7 cellular contexts compared by ENCODE assay signal in the genomic region with DNA sequence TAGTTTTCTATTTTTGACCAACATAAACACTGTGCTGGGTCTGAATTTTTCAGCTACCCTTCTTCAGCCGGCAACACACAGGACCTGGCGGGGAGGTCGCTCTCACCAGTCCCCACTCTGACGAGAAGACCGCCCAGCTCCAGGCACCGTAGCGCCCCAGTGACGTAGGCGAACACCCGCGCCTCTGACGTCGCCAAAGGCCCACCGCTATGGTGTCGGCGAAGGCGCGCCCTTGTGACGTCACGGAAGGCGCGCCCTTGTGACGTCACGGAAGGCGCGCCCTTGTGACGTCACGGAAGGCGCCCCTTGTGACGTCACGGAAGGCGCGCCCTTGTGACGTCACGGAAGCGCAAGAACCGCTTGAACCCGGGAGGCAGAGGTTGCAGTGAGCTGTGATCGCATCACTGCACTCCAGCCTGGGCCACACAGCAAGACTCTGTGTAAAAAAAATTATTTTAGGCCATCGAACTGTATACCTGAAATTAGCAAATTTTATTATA.
A peak's percentile ranks its signal among the peaks of the same experiment; 100 is the strongest.
DNase-seq lines count a peak whose midpoint lies in the region; ATAC-seq, FAIRE-seq and TF ChIP-seq lines count a peak whose summit lies in the region.
"Not testable (repeated sequence)": the region's sequence is repeated elsewhere in the genome, so short reads cannot be mapped to it uniquely, and the experiment has no call there.

No MANE protein-coding gene starts in this region.

- in situ Hi-C loops in GM12878 (cut with MboI), result not testable (repeated sequence)

- not testable (repeated sequence) for H4K20me1 ChIP-seq in GM12878 (ENCODE audit: control insufficient read depth, insufficient read depth)

- CTCF ChIA-PET in GM12878 (lab: Yijun Ruan, JAX), result not testable (repeated sequence)

- RAD21 ChIA-PET in GM12878 (lab: Charles Lee; ENCODE audit: unreplicated experiment), result not testable (repeated sequence)

- ATAC-seq in GM18867 (IDR thresholded peaks at IDR 0.05; ENCODE audit: unreplicated experiment) (peak; percentile 96), HG03064 (IDR thresholded peaks at IDR 0.05; ENCODE audit: low read depth, unreplicated experiment) (peak; percentile 94), GM12878 (peak; percentile 94), left ventricle myocardium superior (peak; percentile 27)

- intact Hi-C loops in GM12878 (cut with micrococcal nuclease; ENCODE audit: unreplicated experiment); left ventricle myocardium superior (cut with micrococcal nuclease): not testable (repeated sequence)

- SMC1A ChIA-PET in GM12878 (lab: Charles Lee; ENCODE audit: uncharacterized antibody, unreplicated experiment), result not testable (repeated sequence)

- not testable (repeated sequence) for FAIRE-seq in GM12878 (lab: Jason Lieb, UNC)

- H3K4me2 ChIP-seq in GM12878 (ENCODE audit: control insufficient read depth, insufficient read depth), result not testable (repeated sequence)

- H3K27ac ChIP-seq in GM12878 (ENCODE audit: control insufficient read depth, insufficient read depth), result not testable (repeated sequence)

- H3K4me1 ChIP-seq in GM12878 (ENCODE audit: control insufficient read depth, insufficient read depth, low read length), result not testable (repeated sequence)

- H3K9me3 ChIP-seq in GM12878 (replicated peaks; ENCODE audit: control insufficient read depth, insufficient read depth, low read length), result not testable (repeated sequence)

- H3K36me3 ChIP-seq in GM12878 (ENCODE audit: control insufficient read depth in 2 of 2, insufficient read depth in 2 of 2, low read length in 1 of 2), result not testable (repeated sequence)

- H3K9ac ChIP-seq in GM12878 (ENCODE audit: control insufficient read depth, insufficient read depth, low read length), result peak overlapping the region; percentile 29; the same call in 1 of the 2 replicates

- TF ChIP-seq EP300 in GM12878 (IDR thresholded peaks at IDR 0.05; ENCODE audit: borderline replicate concordance in 1 of 2, control insufficient read depth in 1 of 2, low read depth in 2 of 2, low read length in 2 of 2), result not testable (repeated sequence)

- POLR2A ChIA-PET in GM12878 (lab: Charles Lee), result interaction anchor here (1.3 kb wide), 1 partner anchor 154 kb away, joined by 4 read pairs; the partner anchor contains the start of genes CEP170 and SDCCAG8

- TF ChIP-seq POLR2A in GM12878 (IDR thresholded peaks at IDR 0.05; ENCODE audit: low read depth, low read length), result peak; percentile 55

- not testable (repeated sequence) for TF ChIP-seq CTCF in GM12878 (IDR thresholded peaks at IDR 0.05 in 2 of 3, conservative IDR thresholded peaks at IDR 0.05 in 1 of 3; ENCODE audit: control insufficient read depth in 2 of 3, extremely low read depth in 1 of 3, insufficient read depth in 1 of 3, low read depth in 3 of 3, low read length in 3 of 3)

- peak overlapping the region; percentile 47; the same call in 1 of the 2 replicates for H2AFZ ChIP-seq in GM12878 (ENCODE audit: control insufficient read depth, low read depth, low read length)

- DNase-seq in NOMO-1 treated with dmso at 0.1 percent for 144 hours (lab: John Stamatoyannopoulos, UW; ENCODE audit: unreplicated experiment) (peak; percentile 27), GM12878 (ENCODE audit: low read depth, low spot score) (peak; percentile 25), left ventricle myocardium superior (peak; percentile 36)
- DNase-seq in activated CD4-positive, alpha-beta T cell treated with anti-CD3 and anti-CD28 coated beads, Interleukin-2, amount 50 U/mL, for 48 hours, result peak; percentile 58 to 63
- peak; percentile 31 to 72 for DNase-seq in stimulated activated CD4-positive, alpha-beta T cell treated with anti-CD3 and anti-CD28 coated beads, Interleukin-2, amount 100 ng/mL, for 48 hours

- H3K27me3 ChIP-seq in GM12878 (replicated peaks in 1 of 2; ENCODE audit: control insufficient read depth in 2 of 2, insufficient read depth in 2 of 2, low read length in 1 of 2), result not testable (repeated sequence)

- not testable (repeated sequence) for BruUV-seq in GM12878 (replicated peaks; lab: Mats Ljungman, UMichigan)

- not testable (repeated sequence) for H3K79me2 ChIP-seq in GM12878 (ENCODE audit: control insufficient read depth, insufficient read depth, low read length)

- H3K4me3 ChIP-seq in GM12878, result peak overlapping the region; percentile 36; the same call in 1 of the 2 replicates

- 23% methylated on average over 39 of the region's 40 CpGs for WGBS in GM12878 (ENCODE audit: insufficient coverage, insufficient replicate concordance, low lambda C conversion rate, missing lambda C conversion rate)

- not testable (repeated sequence) for TF ChIP-seq RAD21 in GM12878 (IDR thresholded peaks at IDR 0.05; ENCODE audit: insufficient read depth, low read depth, low read length)

TF ChIP-seq in GM12878, 131 proteins besides CTCF, POLR2A, EP300 and RAD21 (continues in another document):
- TF ChIP-seq HCFC1 (IDR thresholded peaks at IDR 0.05; ENCODE audit: low read length) (peak; percentile 68), MLLT1 (IDR thresholded peaks at IDR 0.05) (0 out of 2 replicates have a peak, but pooled peaks have one; percentile 47), CREM (IDR thresholded peaks at IDR 0.05; ENCODE audit: low read depth) (peak; percentile 100), ESRRA (IDR thresholded peaks at IDR 0.05; ENCODE audit: low read length) (0 out of 2 replicates have a peak, but pooled peaks have one; percentile 26), SUPT20H (IDR thresholded peaks at IDR 0.05; ENCODE audit: borderline replicate concordance, control insufficient read depth, low read depth, low read length) (0 out of 2 replicates have a peak, but pooled peaks have one; percentile 6), GATAD2B (conservative IDR thresholded peaks at IDR 0.05; ENCODE audit: low read depth) (0 out of 2 replicates have a peak, but pooled peaks have one; percentile 37), NR2C1 (IDR thresholded peaks at IDR 0.05) (peak; percentile 45; the same call in 1 of the 2 replicates), SRF (IDR thresholded peaks at IDR 0.05; ENCODE audit: low read depth in 2 of 2, low read length in 2 of 2) (peak; percentile 17 to 81; a peak in 2 of 4 replicates), CREB1 (IDR thresholded peaks at IDR 0.05; ENCODE audit: low read depth) (peak; percentile 99), SP1 (IDR thresholded peaks at IDR 0.05; ENCODE audit: low read depth, low read length) (peak; percentile 23), BHLHE40 (IDR thresholded peaks at IDR 0.05; ENCODE audit: borderline replicate concordance in 1 of 2, low read depth in 2 of 2, low read length in 1 of 2) (peak in 1 of 2 experiments; percentile 20; a peak in 1 of 4 replicates), MEF2A (IDR thresholded peaks at IDR 0.05; ENCODE audit: insufficient read depth, low read depth, low read length) (0 out of 2 replicates have a peak, but pooled peaks have one; percentile 19), RELA (IDR thresholded peaks at IDR 0.05; ENCODE audit: borderline replicate concordance, partially characterized antibody) (peak; percentile 96), BRCA1 (IDR thresholded peaks at IDR 0.05; ENCODE audit: low read depth, low read length) (peak; percentile 72), DPF2 (IDR thresholded peaks at IDR 0.05) (peak; percentile 34; the same call in 1 of the 2 replicates), IKZF1 (conservative IDR thresholded peaks at IDR 0.05) (peak; percentile 59; the same call in 1 of the 2 replicates), NR2F1 (conservative IDR thresholded peaks at IDR 0.05) (peak; percentile 44; the same call in 1 of the 2 replicates)
- TF ChIP-seq, protein P1, sequence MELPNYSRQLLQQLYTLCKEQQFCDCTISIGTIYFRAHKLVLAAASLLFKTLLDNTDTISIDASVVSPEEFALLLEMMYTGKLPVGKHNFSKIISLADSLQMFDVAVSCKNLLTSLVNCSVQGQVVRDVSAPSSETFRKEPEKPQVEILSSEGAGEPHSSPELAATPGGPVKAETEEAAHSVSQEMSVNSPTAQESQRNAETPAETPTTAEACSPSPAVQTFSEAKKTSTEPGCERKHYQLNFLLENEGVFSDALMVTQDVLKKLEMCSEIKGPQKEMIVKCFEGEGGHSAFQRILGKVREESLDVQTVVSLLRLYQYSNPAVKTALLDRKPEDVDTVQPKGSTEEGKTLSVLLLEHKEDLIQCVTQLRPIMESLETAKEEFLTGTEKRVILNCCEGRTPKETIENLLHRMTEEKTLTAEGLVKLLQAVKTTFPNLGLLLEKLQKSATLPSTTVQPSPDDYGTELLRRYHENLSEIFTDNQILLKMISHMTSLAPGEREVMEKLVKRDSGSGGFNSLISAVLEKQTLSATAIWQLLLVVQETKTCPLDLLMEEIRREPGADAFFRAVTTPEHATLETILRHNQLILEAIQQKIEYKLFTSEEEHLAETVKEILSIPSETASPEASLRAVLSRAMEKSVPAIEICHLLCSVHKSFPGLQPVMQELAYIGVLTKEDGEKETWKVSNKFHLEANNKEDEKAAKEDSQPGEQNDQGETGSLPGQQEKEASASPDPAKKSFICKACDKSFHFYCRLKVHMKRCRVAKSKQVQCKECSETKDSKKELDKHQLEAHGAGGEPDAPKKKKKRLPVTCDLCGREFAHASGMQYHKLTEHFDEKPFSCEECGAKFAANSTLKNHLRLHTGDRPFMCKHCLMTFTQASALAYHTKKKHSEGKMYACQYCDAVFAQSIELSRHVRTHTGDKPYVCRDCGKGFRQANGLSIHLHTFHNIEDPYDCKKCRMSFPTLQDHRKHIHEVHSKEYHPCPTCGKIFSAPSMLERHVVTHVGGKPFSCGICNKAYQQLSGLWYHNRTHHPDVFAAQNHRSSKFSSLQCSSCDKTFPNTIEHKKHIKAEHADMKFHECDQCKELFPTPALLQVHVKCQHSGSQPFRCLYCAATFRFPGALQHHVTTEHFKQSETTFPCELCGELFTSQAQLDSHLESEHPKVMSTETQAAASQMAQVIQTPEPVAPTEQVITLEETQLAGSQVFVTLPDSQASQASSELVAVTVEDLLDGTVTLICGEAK (IDR thresholded peaks at IDR 0.05; ENCODE audit: borderline replicate concordance), result peak; percentile 19; the same call in 1 of the 2 replicates

Comparison
In these comparisons a context has a peak if more than half of its experiments do, and no peak if none do; other contexts are left out.
1. ATAC-seq: peak in every context shown above with its lines; median percentile 96 in GM18867; 94 in HG03064; 94 in GM12878; 27 in left ventricle myocardium superior.